In the genomic region with DNA sequence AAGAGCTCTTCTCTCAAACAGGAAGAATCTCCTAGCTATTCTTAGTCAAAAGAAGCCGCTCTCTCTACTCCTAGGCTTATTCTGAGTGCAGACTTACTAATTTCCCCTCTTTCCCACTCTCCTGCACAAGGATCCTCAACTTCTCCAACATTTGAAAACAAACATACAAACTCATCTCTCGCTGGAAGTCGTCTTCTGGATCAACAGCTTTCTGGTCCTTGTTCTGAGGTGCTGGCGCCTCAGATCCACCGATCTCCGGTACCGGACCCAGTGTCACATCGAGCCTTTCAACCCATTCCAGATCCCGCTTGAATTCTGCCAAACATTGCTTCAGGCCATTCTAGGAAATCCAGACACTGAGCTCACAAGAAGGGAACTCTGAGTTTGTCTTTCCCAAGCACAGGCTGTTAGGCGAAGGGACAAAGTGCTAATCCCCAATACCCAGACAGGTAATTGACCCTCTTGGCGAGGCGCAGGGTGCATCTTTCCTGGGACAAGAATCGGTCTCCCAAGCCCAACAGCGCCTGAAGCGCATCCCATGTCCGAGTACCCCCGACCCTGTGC, we compare ENCODE assay signal across 8 cellular contexts. TPM values are rescaled to one million over a fixed set of nuclear protein-coding genes. Genes with fewer than 3 reads are reported as not detected.
DNase-seq lines count a peak whose midpoint lies in the region; ATAC-seq and TF ChIP-seq lines count a peak whose summit lies in the region.

No MANE protein-coding gene starts in this region.

- no peak for DNase-seq in A673 (ENCODE audit: low spot score)
- DNase-seq in HCT116 (ENCODE audit: low read depth, low spot score), result no peak
- DNase-seq in kidney epithelial cell (ENCODE audit: low read depth), result no peak
- no peak for DNase-seq in C1 segment of cervical spinal cord (lab: John Stamatoyannopoulos, UW)
- DNase-seq in NCI-H2227 treated with DMSO at 0.1 percent for 48 hours (lab: John Stamatoyannopoulos, UW), result no peak
- no peak for DNase-seq in NCI-H2081 (lab: John Stamatoyannopoulos, UW)

- BruUV-seq in A673 (replicated peaks; lab: Mats Ljungman, UMichigan) (TSS peak; percentile 60), HCT116 (replicated peaks; lab: Mats Ljungman, UMichigan) (no TSS peak)

- H3K27ac ChIP-seq in A673 (ENCODE audit: low read depth, low read length, poor library complexity, severe bottlenecking), result peak overlapping the region; percentile 83
- H3K27ac ChIP-seq in HCT116 (ENCODE audit: low read depth, low read length), result peak overlapping the region; percentile 65
- H3K27ac ChIP-seq in thymus (ENCODE audit: low read depth), result no peak overlapping the region

- H3K27me3 ChIP-seq in A673 (replicated peaks; ENCODE audit: insufficient read depth, low read depth, low read length, poor library complexity), result no peaks in the 10 kb centered on the region
- no peaks in the 10 kb centered on the region for H3K27me3 ChIP-seq in HCT116 (ENCODE audit: insufficient read depth, low read length)
- H3K27me3 ChIP-seq in kidney epithelial cell (ENCODE audit: control insufficient read depth, insufficient read depth, low read length), result no peaks in the 10 kb centered on the region
- no peaks in the 10 kb centered on the region for H3K27me3 ChIP-seq in thymus (ENCODE audit: control insufficient read depth, insufficient read depth)

- intact Hi-C loops in A673 (cut with micrococcal nuclease; ENCODE audit: unreplicated experiment) (no loop called here), HCT116 (cut with micrococcal nuclease) (no loop called here)

- peaks cover 8% of the 10 kb centered on the region for H3K4me1 ChIP-seq in A673 (ENCODE audit: insufficient read depth, low read length, poor library complexity, severe bottlenecking)
- peaks cover 5 to 7% of the 10 kb centered on the region in 2 experiments for H3K4me1 ChIP-seq in HCT116 (ENCODE audit: control insufficient read depth in 1 of 2, insufficient read depth in 2 of 2, low read length in 2 of 2)
- H3K4me1 ChIP-seq in thymus (ENCODE audit: control insufficient read depth, insufficient read depth, low read length), result peaks cover 6% of the 10 kb centered on the region

- peaks cover 41% of the 10 kb centered on the region for H3K79me2 ChIP-seq in HCT116 (ENCODE audit: insufficient read depth, low read length)

- TF ChIP-seq CTCF in A673 (conservative IDR thresholded peaks at IDR 0.05; ENCODE audit: low read depth, low read length) (no peak), HCT116 (IDR thresholded peaks at IDR 0.05 in 2 of 3, conservative IDR thresholded peaks at IDR 0.05 in 1 of 3; ENCODE audit: borderline replicate concordance in 1 of 3, insufficient read depth in 1 of 3, low read depth in 2 of 3, low read length in 2 of 3) (no peak), kidney epithelial cell (IDR thresholded peaks at IDR 0.05; ENCODE audit: insufficient read depth, low read length, poor library complexity, severe bottlenecking) (no peak)

- RAD21 ChIA-PET in HCT116 (lab: Charles Lee; ENCODE audit: low non-redundant PET in 1 of 2, low total read pairs in 2 of 2, uncharacterized antibody in 2 of 2, unreplicated experiment in 2 of 2), result interaction anchor here in 1 of 2 experiments (0.7 kb wide), 1 partner anchor 257 kb away, joined by 3 read pairs; no protein-coding TSS in a partner anchor

- WGBS in thymus, result 38% methylated on average over 17 of the region's 17 CpGs

- peaks cover 5% of the 10 kb centered on the region for H3K27me3 Mint-ChIP-seq in activated naive CD8-positive, alpha-beta T cell

- peak overlapping the region; percentile 89 for H3K4me3 ChIP-seq in A673 (ENCODE audit: low read depth, low read length, poor library complexity, severe bottlenecking)
- H3K4me3 ChIP-seq in HCT116 (replicated peaks in 1 of 2; ENCODE audit: low read depth in 1 of 2, low read length in 2 of 2), result peak overlapping the region; percentile 97 to 98
- peak overlapping the region; percentile 93 for H3K4me3 ChIP-seq in kidney epithelial cell (ENCODE audit: low read depth, low read length)
- H3K4me3 ChIP-seq in thymus (ENCODE audit: low read length), result peak overlapping the region; percentile 76

- H3K27ac Mint-ChIP-seq in activated naive CD8-positive, alpha-beta T cell, result peak overlapping the region; percentile 97

- no peak overlapping the region for H2AFZ ChIP-seq in HCT116 (ENCODE audit: low read depth, low read length, poor library complexity, severe bottlenecking)

- peak overlapping the region; percentile 92 for H3K9ac ChIP-seq in HCT116 (ENCODE audit: low read length)

- no peak for TF ChIP-seq POLR2A in HCT116 (IDR thresholded peaks at IDR 0.05; ENCODE audit: borderline replicate concordance, extremely low read depth, insufficient read depth, insufficient read length)

- no peak; the same call in 1 of the 2 replicates for ATAC-seq in HCT116

- H3K36me3 ChIP-seq in A673 (ENCODE audit: insufficient read depth, low read length, poor library complexity, severe bottlenecking) (peaks cover 40% of the 10 kb centered on the region), HCT116 (ENCODE audit: control insufficient read depth in 1 of 2, insufficient read depth in 2 of 2, low read length in 2 of 2) (peaks cover 31 to 44% of the 10 kb centered on the region in 2 experiments), kidney epithelial cell (ENCODE audit: control insufficient read depth, insufficient read depth, low read length) (no peaks in the 10 kb centered on the region), thymus (ENCODE audit: control insufficient read depth, insufficient read depth) (peaks cover 15% of the 10 kb centered on the region)

- POLR2A ChIA-PET in A673 (lab: Charles Lee; ENCODE audit: low non-redundant PET), result no interaction called here
- POLR2A ChIA-PET in HCT116 (lab: Charles Lee), result interaction anchor here (1.0 kb wide), 1 partner anchor 324 kb away, joined by 3 read pairs; a partner anchor contains a TSS

- no peaks in the 10 kb centered on the region for H3K9me3 ChIP-seq in A673 (ENCODE audit: low read depth, low read length, poor library complexity, severe bottlenecking)
- no peaks in the 10 kb centered on the region for H3K9me3 ChIP-seq in HCT116 (ENCODE audit: control insufficient read depth in 1 of 2, insufficient read depth in 1 of 2, low read depth in 1 of 2, low read length in 2 of 2)
- H3K9me3 ChIP-seq in thymus (ENCODE audit: control insufficient read depth), result no peaks in the 10 kb centered on the region

- no peaks in the 10 kb centered on the region for H4K20me1 ChIP-seq in HCT116 (ENCODE audit: insufficient read depth)

- H3K36me3 Mint-ChIP-seq in activated naive CD8-positive, alpha-beta T cell, result peaks cover 16% of the 10 kb centered on the region

- no peak for TF ChIP-seq RAD21 in HCT116 (IDR thresholded peaks at IDR 0.05; ENCODE audit: low read depth)

- peaks cover 41% of the 10 kb centered on the region for H3K4me1 Mint-ChIP-seq in activated naive CD8-positive, alpha-beta T cell (ENCODE audit: low read depth)

- peak overlapping the region; percentile 99 for H3K4me3 Mint-ChIP-seq in activated naive CD8-positive, alpha-beta T cell

- H3K4me2 ChIP-seq in HCT116 (ENCODE audit: low read length), result peak overlapping the region; percentile 94

- CTCF ChIA-PET in A673 (lab: Charles Lee), result interaction anchor here (1.0 kb wide), 2 partner anchors 56 to 248 kb away, joined by 3 read pairs; no protein-coding TSS in a partner anchor
- CTCF ChIA-PET in HCT116 (lab: Charles Lee), result no interaction called here

- no peaks in the 10 kb centered on the region for H3K9me3 Mint-ChIP-seq in activated naive CD8-positive, alpha-beta T cell (ENCODE audit: low read depth)

- H3K9me2 ChIP-seq in HCT116 (ENCODE audit: insufficient read depth), result no peaks in the 10 kb centered on the region

TF ChIP-seq in HCT116, 20 proteins besides CTCF, POLR2A, EP300 and RAD21 (continues in another document):
- TF ChIP-seq JUND (IDR thresholded peaks at IDR 0.05), result no peak
- no peak for TF ChIP-seq EGR1 (IDR thresholded peaks at IDR 0.05; ENCODE audit: low read depth)
- no peak for TF ChIP-seq SRF (IDR thresholded peaks at IDR 0.05; ENCODE audit: low read depth)
- TF ChIP-seq CEBPB (IDR thresholded peaks at IDR 0.05; ENCODE audit: low read depth), result no peak
- TF ChIP-seq TCF7L2 (IDR thresholded peaks at IDR 0.05; ENCODE audit: borderline replicate concordance, extremely low read depth, insufficient read depth, insufficient read length), result no peak
- TF ChIP-seq FOSL1 (IDR thresholded peaks at IDR 0.05; ENCODE audit: low read depth), result no peak
- TF ChIP-seq YY1 (IDR thresholded peaks at IDR 0.05; ENCODE audit: extremely low read depth, insufficient replicate concordance, low read depth, low read length), result no peak
- TF ChIP-seq POLR2AphosphoS5 (IDR thresholded peaks at IDR 0.05; ENCODE audit: low read depth, low read length), result no peak
- TF ChIP-seq ELF1 (IDR thresholded peaks at IDR 0.05; ENCODE audit: borderline replicate concordance, low read depth), result no peak
- TF ChIP-seq SIN3A (IDR thresholded peaks at IDR 0.05; ENCODE audit: low read depth), result no peak

RNA-seq across cellular contexts. Expression of a gene that starts 0.7 kb away (rescaled TPM):
- total RNA-seq in A673 (2021) (145 and 169 TPM in 2 replicates), HCT116 (2021; ENCODE audit: unreplicated experiment) (109 TPM), kidney epithelial cell (89.3 and 119 TPM in 2 replicates)
- 82.5 and 104 TPM in 2 replicates for polyA plus RNA-seq in HCT116 (2012)
- polyA plus RNA-seq in thymus, result 41.3 TPM

RNA-seq across cellular contexts. Expression of a gene that starts 0.7 kb away (rescaled TPM):
- total RNA-seq in A673 (2021) (0.20 and 0.73 TPM in 2 replicates), HCT116 (2021; ENCODE audit: unreplicated experiment) (0.49 TPM), kidney epithelial cell (0.34 and 4.8 TPM in 2 replicates)
- 0.34 and 0.41 TPM in 2 replicates for polyA plus RNA-seq in HCT116 (2012)
- 0.16 TPM for polyA plus RNA-seq in thymus
